ENCODE assay signal across 8 cellular contexts in genomic region chr17:44187131-44187899, GRCh38. TPM values are rescaled to one million over a fixed set of nuclear protein-coding genes. Genes with fewer than 3 reads are reported as not detected.
A peak's percentile ranks its signal among the peaks of the same experiment; 100 is the strongest.
DNase-seq lines count a peak whose midpoint lies in the region; ATAC-seq and TF ChIP-seq lines count a peak whose summit lies in the region.

No MANE protein-coding gene starts in this region.

- intact Hi-C loops in activated CD4-positive, alpha-beta T cell treated with anti-CD3 and anti-CD28 coated beads for 36 hours (cut with DNase I, micrococcal nuclease) = loop anchor here (2.0 to 5.0 kb wide), 2 partner anchors 65 to 960 kb away; partner anchors contain the start of genes HDAC5 (in 1 of the 2) and HEXIM1 (in 1 of the 2)
- intact Hi-C loops in breast epithelium (cut with DNase I; ENCODE audit: low total_unique reads) (no loop called here), left colon (cut with DNase I, micrococcal nuclease) (no loop called here), testis (cut with DNase I; ENCODE audit: low total_unique reads) (no loop called here)

- H3K27me3 Mint-ChIP-seq in activated CD4-positive, alpha-beta T cell treated with anti-CD3 and anti-CD28 coated beads for 36 hours = no peaks in the 10 kb centered on the region
- H3K27me3 Mint-ChIP-seq in HFFc6 (ENCODE audit: insufficient read depth) = peaks cover 4% of the 10 kb centered on the region

- H3K4me3 Mint-ChIP-seq in activated CD4-positive, alpha-beta T cell treated with anti-CD3 and anti-CD28 coated beads for 36 hours = peak overlapping the region; percentile 99
- H3K4me3 Mint-ChIP-seq in HFFc6 = peak overlapping the region; percentile 100

- ATAC-seq in activated CD4-positive, alpha-beta T cell treated with anti-CD3 and anti-CD28 coated beads for 36 hours = peak; percentile 62
- ATAC-seq in left colon = peak; percentile 64

- H3K27me3 ChIP-seq in breast epithelium = no peaks in the 10 kb centered on the region
- no peaks in the 10 kb centered on the region for H3K27me3 ChIP-seq in testis

- POLR2A ChIA-PET in activated CD4-positive, alpha-beta T cell treated with anti-CD3 and anti-CD28 coated beads for 36 hours (lab: Charles Lee) = interaction anchor here (1.0 to 2.9 kb wide), 6 partner anchors 11 to 140 kb away, joined by 3 to 20 read pairs (median 6); partner anchors contain the start of gene HDAC5

- H3K4me3 ChIP-seq in breast epithelium (peak overlapping the region; percentile 82 to 93 (median 84)), testis (peak overlapping the region; percentile 93 to 96)

- TF ChIP-seq POLR2A in breast epithelium (IDR thresholded peaks at IDR 0.05) (no peak), testis (IDR thresholded peaks at IDR 0.05) (no peak)

- peaks cover 17% of the 10 kb centered on the region for H3K36me3 Mint-ChIP-seq in activated CD4-positive, alpha-beta T cell treated with anti-CD3 and anti-CD28 coated beads for 36 hours (ENCODE audit: low read depth)
- H3K36me3 Mint-ChIP-seq in HFFc6 (ENCODE audit: low read depth) = peaks cover 32% of the 10 kb centered on the region

- 1% methylated on average over 22 to 32 of the region's 32 CpGs for WGBS in testis, 2 donors

- H3K36me3 ChIP-seq in breast epithelium = no peaks in the 10 kb centered on the region
- no peaks in the 10 kb centered on the region for H3K36me3 ChIP-seq in testis (ENCODE audit: low read depth, missing control alignments)

- TF ChIP-seq CTCF in HFFc6 (IDR thresholded peaks at IDR 0.05) (no peak), breast epithelium (IDR thresholded peaks at IDR 0.05) (no peak), testis (IDR thresholded peaks at IDR 0.05) (no peak)

- H3K4me1 Mint-ChIP-seq in activated CD4-positive, alpha-beta T cell treated with anti-CD3 and anti-CD28 coated beads for 36 hours = peaks cover 28% of the 10 kb centered on the region
- H3K4me1 Mint-ChIP-seq in HFFc6 (ENCODE audit: low read depth) = peaks cover 34% of the 10 kb centered on the region

- peak; percentile 50 for DNase-seq in activated CD4-positive, alpha-beta T cell treated with anti-CD3 and anti-CD28 coated beads for 36 hours
- no peak for DNase-seq in activated CD4-positive, alpha-beta T cell treated with anti-CD3 and anti-CD28 coated beads, Interleukin-2, amount 50 U/mL, for 48 hours
- DNase-seq in HFFc6 = peak; percentile 11
- DNase-seq in NCI-H226 = peak; percentile 26
- no peak for DNase-seq in breast epithelium (ENCODE audit: low spot score in 2 of 2)
- no peak for DNase-seq in left colon
- DNase-seq in testis = no peak
- no peak for DNase-seq in Ammon's horn (ENCODE audit: low spot score)

- H3K27ac ChIP-seq in breast epithelium (peak overlapping the region; percentile 97 to 99), testis (peak overlapping the region; percentile 90 to 99)

- H3K27ac Mint-ChIP-seq in activated CD4-positive, alpha-beta T cell treated with anti-CD3 and anti-CD28 coated beads for 36 hours = peak overlapping the region; percentile 100
- H3K27ac Mint-ChIP-seq in HFFc6 = peak overlapping the region; percentile 99

- H3K4me1 ChIP-seq in breast epithelium = peaks cover 0 to 10% of the 10 kb centered on the region in 2 donors
- peaks cover 27% of the 10 kb centered on the region for H3K4me1 ChIP-seq in testis

- H3K9me3 Mint-ChIP-seq in activated CD4-positive, alpha-beta T cell treated with anti-CD3 and anti-CD28 coated beads for 36 hours (ENCODE audit: low read depth) = no peaks in the 10 kb centered on the region
- H3K9me3 Mint-ChIP-seq in HFFc6 = no peaks in the 10 kb centered on the region

- H3K9me3 ChIP-seq in breast epithelium (no peaks in the 10 kb centered on the region), testis (no peaks in the 10 kb centered on the region)

- CTCF ChIA-PET in activated CD4-positive, alpha-beta T cell treated with anti-CD3 and anti-CD28 coated beads for 36 hours (lab: Charles Lee) = interaction anchor here (0.5 to 2.8 kb wide), 13 partner anchors 11 to 421 kb away, joined by 3 to 28 read pairs (median 6); partner anchors contain the start of genes GRN and HDAC5

RNA-seq across cellular contexts. Expression of gene TMUB2, which starts 0.5 kb away (rescaled TPM):
- total RNA-seq in activated CD4-positive, alpha-beta T cell treated with anti-CD3 and anti-CD28 coated beads for 36 hours = 10 to 100 TPM; 19.8 to 20.3 TPM
- 10 to 100 TPM; 29.8 to 37.7 (median 34.0) TPM for total RNA-seq in HFFc6 (2021; fragmentation: NEBNext Ultra II Directional; extraction: Animal tissue kit (Norgen Biotek cat#: 25700))
- total RNA-seq in breast epithelium = 10 to 100 TPM; 36.0 to 52.0 (median 40.6) TPM
- 10 to 100 TPM; 44.8 to 51.8 TPM for total RNA-seq in left colon
- total RNA-seq in testis = 10 to 100 TPM; 60.0 to 63.1 TPM
- polyA plus RNA-seq in testis (ENCODE audit: insufficient read depth, low read depth, low replicate concordance) = 76.7 TPM

RNA-seq across cellular contexts. Expression of gene ATXN7L3, which starts 12.4 kb away (rescaled TPM):
- total RNA-seq in activated CD4-positive, alpha-beta T cell treated with anti-CD3 and anti-CD28 coated beads for 36 hours = 10 to 100 TPM; 66.3 to 70.6 TPM
- 10 to 100 TPM; 61.1 to 72.2 (median 68.4) TPM for total RNA-seq in HFFc6 (2021; fragmentation: NEBNext Ultra II Directional; extraction: Animal tissue kit (Norgen Biotek cat#: 25700))
- 10 to 100 TPM; 34.7 to 45.8 (median 38.3) TPM for total RNA-seq in breast epithelium
- 10 to 100 TPM; 80.0 to 82.3 TPM for total RNA-seq in left colon
- 100 to 1,000 TPM; 100 to 101 TPM for total RNA-seq in testis
- polyA plus RNA-seq in testis (ENCODE audit: insufficient read depth, low read depth, low replicate concordance) = 76.5 TPM

RNA-seq across cellular contexts. Expression of gene ASB16, which starts 16.8 kb away (rescaled TPM):
- total RNA-seq in activated CD4-positive, alpha-beta T cell treated with anti-CD3 and anti-CD28 coated beads for 36 hours = under 1 TPM; 0.14 TPM
- total RNA-seq in HFFc6 (2021; fragmentation: NEBNext Ultra II Directional; extraction: Animal tissue kit (Norgen Biotek cat#: 25700)) = under 1 TPM in 3 of 6 experiments, not detected in 3; 0.18 to 0.48 (median 0.29) TPM
- total RNA-seq in breast epithelium (under 1 TPM in 2 of 3 donors, not detected in 1; 0.29 to 0.33 TPM), left colon (under 1 TPM in 1 of 2 donors, not detected in 1; 0.56 TPM), testis (1 to 10 TPM; 2.5 to 5.7 TPM)
- polyA plus RNA-seq in testis (ENCODE audit: insufficient read depth, low read depth, low replicate concordance) = 0.86 TPM

RNA-seq across cellular contexts. Expression of gene UBTF, which starts 32.2 kb away (rescaled TPM):
- 100 to 1,000 TPM; 127 to 162 TPM for total RNA-seq in activated CD4-positive, alpha-beta T cell treated with anti-CD3 and anti-CD28 coated beads for 36 hours
- 10 to 100 TPM; 58.6 to 69.1 (median 65.6) TPM for total RNA-seq in HFFc6 (2021; fragmentation: NEBNext Ultra II Directional; extraction: Animal tissue kit (Norgen Biotek cat#: 25700))
- total RNA-seq in breast epithelium (10 to 100 TPM; 50.1 to 65.1 (median 60.6) TPM), left colon (10 to 100 TPM; 61.1 to 69.6 TPM), testis (10 to 100 TPM; 69.6 to 78.7 TPM)
- 54.2 TPM for polyA plus RNA-seq in testis (ENCODE audit: insufficient read depth, low read depth, low replicate concordance)

RNA-seq across cellular contexts. Expression of gene HROB, which starts 45.6 kb away (rescaled TPM):
- total RNA-seq in activated CD4-positive, alpha-beta T cell treated with anti-CD3 and anti-CD28 coated beads for 36 hours = 10 to 100 TPM; 17.1 to 23.3 TPM
- 1 to 10 TPM; 4.0 to 7.6 (median 6.7) TPM for total RNA-seq in HFFc6 (2021; fragmentation: NEBNext Ultra II Directional; extraction: Animal tissue kit (Norgen Biotek cat#: 25700))
- 1 to 10 TPM; 1.2 to 2.1 (median 1.6) TPM for total RNA-seq in breast epithelium
- 1 to 10 TPM in 1 of 2 donors, under 1 TPM in 1; 0.78 to 3.6 TPM for total RNA-seq in left colon
- 10 to 100 TPM; 20.0 to 20.2 TPM for total RNA-seq in testis
- polyA plus RNA-seq in testis (ENCODE audit: insufficient read depth, low read depth, low replicate concordance) = 22.7 TPM

Comparison
In these comparisons a context has a peak if more than half of its experiments do, and no peak if none do; other contexts are left out.
1. DNase-seq: peak in activated CD4-positive, alpha-beta T cell treated with anti-CD3 and anti-CD28 coated beads for 36 hours (single experiment), HFFc6 (single experiment) and NCI-H226 (single experiment); none in activated CD4-positive, alpha-beta T cell treated with anti-CD3 and anti-CD28 coated beads, Interleukin-2, amount 50 U/mL, for 48 hours (0 of 2), breast epithelium (0 of 2), left colon (0 of 2), testis (single experiment) and Ammon's horn (single experiment).
2. intact Hi-C loops: an anchor here in activated CD4-positive, alpha-beta T cell treated with anti-CD3 and anti-CD28 coated beads for 36 hours (2.0 to 5.0 kb wide); none called in breast epithelium, left colon and testis.